Comparison of ENCODE assay signal across 8 cellular contexts in the genomic region with DNA sequence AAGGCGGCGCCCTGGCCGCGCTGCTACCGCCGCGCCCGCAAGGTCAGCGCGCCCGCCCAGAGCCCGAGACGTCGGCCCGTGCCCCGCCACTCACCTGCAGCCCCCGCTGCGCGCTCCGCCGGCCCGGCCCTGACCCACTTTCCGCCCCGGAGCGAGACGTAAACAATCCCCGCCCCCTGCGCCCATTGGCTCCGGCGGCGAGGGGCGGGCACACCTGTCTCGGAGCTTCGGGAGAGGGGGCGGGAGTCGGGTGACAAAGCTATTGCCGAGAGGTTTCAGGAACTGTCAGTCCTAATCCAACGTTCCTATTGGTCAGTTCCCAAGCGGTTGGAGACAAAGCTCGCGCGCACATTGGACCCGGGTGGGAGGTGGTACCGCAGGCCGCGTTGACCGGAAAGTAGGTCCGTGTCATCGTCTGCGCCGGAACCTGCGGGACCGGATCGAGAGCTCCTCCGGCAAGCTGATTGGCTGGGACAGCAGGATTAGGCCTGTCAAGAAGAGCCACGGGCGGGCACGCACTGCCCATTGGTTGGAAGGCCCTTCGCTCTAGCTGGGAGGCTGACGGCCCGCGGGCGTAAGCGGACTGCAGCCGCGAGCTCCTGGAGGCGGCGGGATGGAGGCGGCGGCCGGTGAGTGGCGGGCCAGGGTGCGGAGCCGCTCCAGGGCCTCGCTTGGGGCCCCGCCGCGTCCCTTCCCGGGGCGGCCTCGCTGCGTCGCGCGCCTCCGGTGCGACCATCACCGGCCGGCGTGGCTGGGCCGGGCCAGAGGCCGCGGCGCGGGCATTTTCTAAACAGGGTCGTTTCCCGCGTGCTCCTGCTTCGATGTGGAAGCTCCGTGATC. TPM values are rescaled to one million over a fixed set of nuclear protein-coding genes. Genes with fewer than 3 reads are reported as not detected.
A peak's percentile ranks its signal among the peaks of the same experiment; 100 is the strongest.
DNase-seq lines count a peak whose midpoint lies in the region; TF ChIP-seq lines count a peak whose summit lies in the region.

A gene with protein sequence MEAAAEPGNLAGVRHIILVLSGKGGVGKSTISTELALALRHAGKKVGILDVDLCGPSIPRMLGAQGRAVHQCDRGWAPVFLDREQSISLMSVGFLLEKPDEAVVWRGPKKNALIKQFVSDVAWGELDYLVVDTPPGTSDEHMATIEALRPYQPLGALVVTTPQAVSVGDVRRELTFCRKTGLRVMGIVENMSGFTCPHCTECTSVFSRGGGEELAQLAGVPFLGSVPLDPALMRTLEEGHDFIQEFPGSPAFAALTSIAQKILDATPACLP (plus strand): TSS at position 553 of the 840 bp plus-strand sequence. CDS start 61 bp downstream, at position 614.
A gene (minus strand): TSS at position 164 of the 840 bp plus-strand sequence. CDS start 1,088 bp downstream, outside the sequence.

- peaks cover 28% of the 10 kb centered on the region for H3K4me1 Mint-ChIP-seq in activated naive CD4-positive, alpha-beta T cell treated with anti-CD3 and anti-CD28 coated beads for 36 hours (ENCODE audit: low read depth)

- peaks cover 45% of the 10 kb centered on the region for H3K36me3 ChIP-seq in neuron (ENCODE audit: insufficient read depth, low read length)
- H3K36me3 ChIP-seq in subcutaneous abdominal adipose tissue (ENCODE audit: control insufficient read depth in 5 of 5, insufficient read depth in 5 of 5, low read length in 5 of 5) = peaks cover 0 to 51% (median 36%) of the 10 kb centered on the region in 5 donors

- H3K9me3 Mint-ChIP-seq in activated naive CD4-positive, alpha-beta T cell treated with anti-CD3 and anti-CD28 coated beads for 36 hours = no peaks in the 10 kb centered on the region

- no peak for TF ChIP-seq CTCF in HFF-Myc (IDR thresholded peaks at IDR 0.05; ENCODE audit: low read depth, low read length, missing control alignments)

- peak within 1 kb of the TSS; percentile 80 for H3K4me3 ChIP-seq in HFF-Myc (replicated peaks; ENCODE audit: low read depth, low read length)
- H3K4me3 ChIP-seq in neuron (ENCODE audit: low read length) = peak within 1 kb of the TSS; percentile 95
- peak within 1 kb of the TSS; percentile 79 to 86 (median 83) for H3K4me3 ChIP-seq in subcutaneous abdominal adipose tissue (ENCODE audit: low read depth in 1 of 5, low read length in 5 of 5)

- intact Hi-C loops in activated naive CD4-positive, alpha-beta T cell treated with anti-CD3 and anti-CD28 coated beads for 36 hours (cut with micrococcal nuclease) = loop anchor here (1.0 to 2.0 kb wide), 7 partner anchors 9 to 404 kb away; a partner anchor contains a TSS

- H3K27me3 ChIP-seq in neuron (ENCODE audit: insufficient read depth, low read length) = no peaks in the 10 kb centered on the region
- H3K27me3 ChIP-seq in subcutaneous abdominal adipose tissue (ENCODE audit: control insufficient read depth in 5 of 5, insufficient read depth in 4 of 5, low read length in 5 of 5) = no peaks in the 10 kb centered on the region

- CTCF ChIA-PET in activated naive CD4-positive, alpha-beta T cell treated with anti-CD3 and anti-CD28 coated beads for 36 hours (lab: Charles Lee) = interaction anchor here (0.8 to 2.0 kb wide), 10 partner anchors 10 to 358 kb away, joined by 3 to 26 read pairs (median 5); a partner anchor contains a TSS

- no peaks in the 10 kb centered on the region for H3K36me3 Mint-ChIP-seq in activated naive CD4-positive, alpha-beta T cell treated with anti-CD3 and anti-CD28 coated beads for 36 hours (ENCODE audit: low read depth)

- H3K9ac ChIP-seq in subcutaneous abdominal adipose tissue (ENCODE audit: low read length in 5 of 5) = peak within 1 kb of the TSS; percentile 68 to 88 (median 83)

- peaks cover 16% of the 10 kb centered on the region for H3K4me1 ChIP-seq in neuron (ENCODE audit: insufficient read depth, low read length)
- H3K4me1 ChIP-seq in subcutaneous abdominal adipose tissue (ENCODE audit: control insufficient read depth in 5 of 5, insufficient read depth in 5 of 5, low read length in 5 of 5) = peaks cover 0 to 44% (median 34%) of the 10 kb centered on the region in 5 donors

- peak within 1 kb of the TSS; percentile 90 for H3K4me3 Mint-ChIP-seq in activated naive CD4-positive, alpha-beta T cell treated with anti-CD3 and anti-CD28 coated beads for 36 hours

- DNase-seq in GM03348 (ENCODE audit: low spot score) (peak; percentile 99), HFF-Myc (ENCODE audit: extremely low read depth, low read depth) (peak; percentile 100), NAMALWA (ENCODE audit: low spot score) (peak; percentile 100), SK-N-DZ (ENCODE audit: low spot score) (peak; percentile 100), foreskin melanocyte (peak; percentile 100)
- peak; percentile 100 for DNase-seq in activated naive CD4-positive, alpha-beta T cell treated with anti-CD3 and anti-CD28 coated beads for 36 hours

- peak within 1 kb of the TSS; percentile 80 for H3K27ac ChIP-seq in subcutaneous abdominal adipose tissue (ENCODE audit: low read depth, low read length)

- peak within 1 kb of the TSS; percentile 73 for H3K27ac Mint-ChIP-seq in activated naive CD4-positive, alpha-beta T cell treated with anti-CD3 and anti-CD28 coated beads for 36 hours

- H3K9me3 ChIP-seq in neuron (ENCODE audit: low read length) (no peaks in the 10 kb centered on the region), subcutaneous abdominal adipose tissue (ENCODE audit: control insufficient read depth in 5 of 5, low read length in 5 of 5) (no peaks in the 10 kb centered on the region)

- H3K27me3 Mint-ChIP-seq in activated naive CD4-positive, alpha-beta T cell treated with anti-CD3 and anti-CD28 coated beads for 36 hours (ENCODE audit: low read depth) = no peaks in the 10 kb centered on the region

- no peak within 1 kb of the TSS for H2AFZ ChIP-seq in neuron (ENCODE audit: low read depth, low read length)

RNA-seq across cellular contexts. Expression of the first gene that starts in this region (rescaled TPM):
- polyA plus RNA-seq in SK-N-DZ (2014; cell fraction: cytosol; rRNA removed) = 302 and 363 TPM in 2 replicates
- polyA plus RNA-seq in SK-N-DZ (2014; cell fraction: nucleus; rRNA removed) = 364 and 474 TPM in 2 replicates
- 10 to 100 TPM; 37.9 to 42.4 TPM for total RNA-seq in activated naive CD4-positive, alpha-beta T cell treated with anti-CD3 and anti-CD28 coated beads for 36 hours

RNA-seq across cellular contexts. Expression of the second gene that starts in this region (rescaled TPM):
- 82.2 and 92.1 TPM in 2 replicates for polyA plus RNA-seq in SK-N-DZ (2014; cell fraction: cytosol; rRNA removed)
- polyA plus RNA-seq in SK-N-DZ (2014; cell fraction: nucleus; rRNA removed) = 322 and 438 TPM in 2 replicates
- total RNA-seq in activated naive CD4-positive, alpha-beta T cell treated with anti-CD3 and anti-CD28 coated beads for 36 hours = 10 to 100 TPM; 14.0 to 17.0 TPM

Comparison
In these comparisons a context has a peak if more than half of its experiments do, and no peak if none do; other contexts are left out.
1. Peak in every context shown above with its lines: DNase-seq, H3K4me3 ChIP-seq and H3K27ac ChIP-seq.